In the genomic region with DNA sequence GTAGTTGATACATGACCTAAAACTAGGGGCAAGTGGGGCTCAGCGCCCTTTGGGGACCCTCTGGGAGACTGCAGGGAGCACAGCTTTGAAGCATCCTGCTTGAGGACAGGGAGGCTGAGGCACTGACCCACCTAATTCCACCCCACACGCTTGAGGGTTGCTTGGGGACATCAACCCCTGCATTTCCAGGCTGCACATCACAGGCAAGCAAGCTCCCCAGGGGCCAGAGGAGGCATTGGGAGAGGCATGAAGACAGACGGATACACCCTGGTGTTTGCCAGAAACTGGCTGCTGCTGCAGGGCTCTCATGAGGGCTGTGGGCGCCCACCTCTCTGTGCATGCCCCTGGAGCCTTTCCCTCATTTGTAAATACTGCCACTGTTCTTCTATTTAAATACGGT, we compare ENCODE assay signal across 16 cellular contexts.
DNase-seq lines count a peak whose midpoint lies in the region; ATAC-seq and TF ChIP-seq lines count a peak whose summit lies in the region.
"Had no signal": no experiment of that assay in that cellular context is flagged by ENCODE, and none has a peak within 500 bp of the region (broad histone marks: within the 10 kb centered on the region; RNA-seq: fewer than 3 reads in every experiment).

No MANE protein-coding gene starts in this region.

- H4K5ac ChIP-seq in H9 (ENCODE audit: insufficient read length, low read depth, low read length): no peak overlapping the region

- no peak overlapping the region for H2BK12ac ChIP-seq in H9 (ENCODE audit: insufficient read length, low read depth, low read length)

- no peaks in the 10 kb centered on the region for H3K23me2 ChIP-seq in H9 (ENCODE audit: insufficient read length, low read depth, low read length, poor library complexity, severe bottlenecking)

- H2BK20ac ChIP-seq in H9 (ENCODE audit: low read depth, low read length, poor library complexity, severe bottlenecking): no peak overlapping the region

- ATAC-seq in HG03025 (IDR thresholded peaks at IDR 0.05; ENCODE audit: low FRiP score, unreplicated experiment) (no peak), heart left ventricle (no peak), GM21723 (IDR thresholded peaks at IDR 0.05; ENCODE audit: unreplicated experiment) (no peak)

- H3K4me3 ChIP-seq in endodermal cell (ENCODE audit: low read length): no peak overlapping the region
- H3K4me3 ChIP-seq in heart left ventricle: no peak overlapping the region

- no peak overlapping the region for H3T11ph ChIP-seq in H9 (ENCODE audit: low read length)

- intact Hi-C loops in heart left ventricle (cut with DNase I): no loop called here

- H3K79me2 ChIP-seq in H9 (ENCODE audit: insufficient read depth, low read length): no peaks in the 10 kb centered on the region

- no peak overlapping the region for H3K23ac ChIP-seq in H9 (ENCODE audit: insufficient read length, low read depth, low read length)

- no peak overlapping the region for H3K27ac Mint-ChIP-seq in H9
- H3K27ac Mint-ChIP-seq in endodermal cell: no peak overlapping the region
- H3K27ac Mint-ChIP-seq: CD14-positive monocyte had no signal

- no peaks in the 10 kb centered on the region for H3K27me3 ChIP-seq in H9 (ENCODE audit: insufficient read depth, low read length)
- H3K27me3 ChIP-seq in endodermal cell (ENCODE audit: control insufficient read depth, insufficient read depth, low read length, poor library complexity, severe bottlenecking): peaks cover 21% of the 10 kb centered on the region
- H3K27me3 ChIP-seq in heart left ventricle: no peaks in the 10 kb centered on the region
- H3K27me3 ChIP-seq: BE2C had no signal

- no peak overlapping the region for H3K56ac ChIP-seq in H9 (ENCODE audit: insufficient read length, low read depth, low read length)

- no peak overlapping the region for H4K8ac ChIP-seq in H9 (replicated peaks; ENCODE audit: insufficient read length, low read depth, low read length)

- H3K27ac ChIP-seq in H9 (ENCODE audit: insufficient read length, low read depth, low read length) (no peak overlapping the region), endodermal cell (ENCODE audit: low read depth, low read length) (no peak overlapping the region), heart left ventricle (no peak overlapping the region)

- H3K4me1 Mint-ChIP-seq in H9: no peaks in the 10 kb centered on the region
- peaks cover 11% of the 10 kb centered on the region for H3K4me1 Mint-ChIP-seq in endodermal cell
- H3K4me1 Mint-ChIP-seq: CD14-positive monocyte; CD4-positive, alpha-beta memory T cell had no signal

- no peaks in the 10 kb centered on the region for H3K36me3 Mint-ChIP-seq in H9 (ENCODE audit: insufficient read depth in 1 of 3, low read depth in 3 of 3)
- no peaks in the 10 kb centered on the region for H3K36me3 Mint-ChIP-seq in endodermal cell (ENCODE audit: low read depth)
- H3K36me3 Mint-ChIP-seq: CD14-positive monocyte; CD4-positive, alpha-beta memory T cell had no signal

- H2BK120ac ChIP-seq in H9 (ENCODE audit: low read depth, low read length, poor library complexity, severe bottlenecking): no peak overlapping the region

- no peak overlapping the region for H3K9ac ChIP-seq in H9 (ENCODE audit: extremely low read depth, insufficient read length, low read length)
- H3K9ac ChIP-seq in endodermal cell (ENCODE audit: extremely low read depth, low read length, poor library complexity, severe bottlenecking): no peak overlapping the region

- no peak overlapping the region for H2AK5ac ChIP-seq in H9 (ENCODE audit: insufficient read length, low read length)

- H3K9me3 ChIP-seq in H9 (ENCODE audit: control insufficient read depth, low read depth, low read length): no peaks in the 10 kb centered on the region
- no peaks in the 10 kb centered on the region for H3K9me3 ChIP-seq in endodermal cell (ENCODE audit: control insufficient read depth, low read length)
- no peaks in the 10 kb centered on the region for H3K9me3 ChIP-seq in heart left ventricle
- H3K9me3 ChIP-seq: BE2C had no signal

- H3K79me1 ChIP-seq in H9 (ENCODE audit: insufficient read depth, low read depth, low read length, poor library complexity, severe bottlenecking): no peaks in the 10 kb centered on the region

- H4K91ac ChIP-seq in H9 (ENCODE audit: insufficient read length, low read depth, low read length): no peak overlapping the region

- TF ChIP-seq CTCF in H9 (conservative IDR thresholded peaks at IDR 0.05) (no peak), endodermal cell (conservative IDR thresholded peaks at IDR 0.05) (no peak), heart left ventricle (IDR thresholded peaks at IDR 0.05) (no peak)

- H3K18ac ChIP-seq in H9 (ENCODE audit: insufficient read length, low read depth, low read length): no peak overlapping the region

- H3K4me3 Mint-ChIP-seq in H9 (no peak overlapping the region), endodermal cell (no peak overlapping the region)
- H3K4me3 Mint-ChIP-seq: CD14-positive monocyte had no signal

- H4K20me1 ChIP-seq in H9 (ENCODE audit: control insufficient read depth, insufficient read depth, insufficient read length): no peaks in the 10 kb centered on the region

- H3K14ac ChIP-seq in H9 (ENCODE audit: insufficient read depth, low read length): no peak overlapping the region; the same call in 1 of the 2 replicates

- H3K27me3 Mint-ChIP-seq in H9 (ENCODE audit: low read depth) (peaks cover 31% of the 10 kb centered on the region), endodermal cell (ENCODE audit: insufficient read depth) (peaks cover 31% of the 10 kb centered on the region)

- no peak overlapping the region for H2BK15ac ChIP-seq in H9 (ENCODE audit: low read depth, low read length)

- no peak overlapping the region for H2BK5ac ChIP-seq in H9 (ENCODE audit: insufficient read length, low read length)

- H3K4me2 ChIP-seq in H9 (ENCODE audit: insufficient read depth, insufficient read length, low read length): no peak overlapping the region

- no CpG with 5 or more reads among the region's 5 CpGs for WGBS in H9 (ENCODE audit: extremely low coverage, insufficient read length, low lambda C conversion rate)
- 86 to 98% methylated on average over 4 to 5 of the region's 5 CpGs for WGBS in endodermal cell (ENCODE audit: insufficient coverage in 1 of 2, insufficient read length in 1 of 2), 2 experiments
- WGBS in heart left ventricle, 4 donors: 60 to 79% (median 66%) methylated on average over 5 of the region's 5 CpGs

- no peak overlapping the region for H3K4ac ChIP-seq in H9 (ENCODE audit: low read depth, low read length)

- H3K36me3 ChIP-seq in endodermal cell (ENCODE audit: control insufficient read depth, insufficient read depth, low read length) (no peaks in the 10 kb centered on the region), heart left ventricle (no peaks in the 10 kb centered on the region)
- H3K36me3 ChIP-seq: BE2C had no signal

- H2AFZ ChIP-seq in H9 (ENCODE audit: low read length): no peak overlapping the region

- H3K9me3 Mint-ChIP-seq in H9: no peaks in the 10 kb centered on the region; a peak in 1 of 5 replicates
- no peaks in the 10 kb centered on the region for H3K9me3 Mint-ChIP-seq in endodermal cell
- H3K9me3 Mint-ChIP-seq: CD4-positive, alpha-beta memory T cell had no signal

- DNase-seq in H9 (peak; percentile 10), ecto neural progenitor cell (ENCODE audit: low spot score) (peak; percentile 38), mesenteric fat pad (ENCODE audit: low spot score) (peak; percentile 57), endodermal cell (no peak), heart left ventricle (no peak)
- DNase-seq: ACHN; BE2C; CD4-positive, alpha-beta memory T cell; DMS153; DMS79; GDM1; GOT3; H7 had no signal

- TF ChIP-seq POLR2A in heart left ventricle (IDR thresholded peaks at IDR 0.05): no peak

- H3K4me1 ChIP-seq in H9 (ENCODE audit: insufficient read depth, low read length) (no peaks in the 10 kb centered on the region), endodermal cell (ENCODE audit: control insufficient read depth, insufficient read depth, low read length) (peaks cover 17% of the 10 kb centered on the region), heart left ventricle (no peaks in the 10 kb centered on the region)

Comparison
In these comparisons a context has a peak if more than half of its experiments do, and no peak if none do; other contexts are left out.
1. DNase-seq: peak in H9 (single experiment), ecto neural progenitor cell (single experiment) and mesenteric fat pad (single experiment); none in endodermal cell (single experiment) and heart left ventricle (0 of 5).